In the genomic region with DNA sequence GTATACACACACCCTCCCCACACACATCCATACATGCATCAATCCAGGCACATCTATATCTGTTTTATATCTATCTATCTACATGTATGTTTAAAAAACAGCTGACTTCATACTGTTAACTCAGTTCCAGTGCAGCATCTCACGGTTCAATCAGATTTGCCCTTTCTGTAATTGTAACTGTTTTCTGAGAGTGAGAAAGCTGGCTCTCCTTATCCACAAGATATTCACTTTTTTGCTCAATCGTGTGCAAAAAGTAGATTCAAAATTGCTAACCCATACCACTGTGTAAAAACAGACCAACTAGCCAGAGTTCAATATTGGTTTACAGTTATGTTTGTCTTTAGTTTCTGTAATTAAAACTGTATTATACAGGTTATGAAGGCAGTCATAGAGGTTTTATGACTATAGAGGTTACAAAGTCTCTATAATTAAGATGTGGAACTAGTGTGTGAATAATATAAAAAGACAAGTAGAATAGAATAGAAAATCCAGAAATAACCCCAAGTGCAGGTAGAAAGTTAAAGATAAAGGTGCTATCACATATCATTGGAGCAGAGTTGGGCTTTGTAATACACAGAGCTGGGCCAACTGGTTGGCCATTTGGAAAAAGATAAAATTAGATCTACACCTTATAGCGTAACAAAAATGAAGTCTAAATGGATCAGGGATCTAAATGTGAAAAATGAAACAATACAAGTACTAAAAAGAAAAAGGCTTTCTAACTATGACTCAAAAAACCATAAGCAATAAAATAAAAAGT, we compare ENCODE assay signal across 9 cellular contexts. TPM values are rescaled to one million over a fixed set of nuclear protein-coding genes. Genes with fewer than 3 reads are reported as not detected.
A peak's percentile ranks its signal among the peaks of the same experiment; 100 is the strongest.
DNase-seq lines count a peak whose midpoint lies in the region; ATAC-seq, FAIRE-seq and TF ChIP-seq lines count a peak whose summit lies in the region.
"Had no signal": no experiment of that assay in that cellular context is flagged by ENCODE, and none has a peak within 500 bp of the region (broad histone marks: within the 10 kb centered on the region; RNA-seq: fewer than 3 reads in every experiment).

No MANE protein-coding gene starts in this region.

- peak overlapping the region; percentile 84 for H3K9ac ChIP-seq in astrocyte (ENCODE audit: low read length)
- peak overlapping the region; percentile 88 for H3K9ac ChIP-seq in HepG2 (ENCODE audit: insufficient read depth, low read depth, low read length)

- TF ChIP-seq RAD21 in HepG2 (CRISPR knock-in tag; IDR thresholded peaks at IDR 0.05): no peak

- H4K20me1 ChIP-seq in astrocyte (ENCODE audit: insufficient read depth, low read length) (no peaks in the 10 kb centered on the region), HepG2 (ENCODE audit: insufficient read depth, low read length) (no peaks in the 10 kb centered on the region)

- H3K9me3 ChIP-seq in astrocyte (ENCODE audit: insufficient read depth, low read depth, low read length) (peaks cover 3% of the 10 kb centered on the region), HepG2 (ENCODE audit: low read length) (peaks cover 6% of the 10 kb centered on the region), suprapubic skin (peaks cover 6% of the 10 kb centered on the region)

- no peaks in the 10 kb centered on the region for H3K27me3 Mint-ChIP-seq in activated CD4-positive, alpha-beta T cell treated with anti-CD3 and anti-CD28 coated beads for 36 hours
- no peaks in the 10 kb centered on the region for H3K27me3 Mint-ChIP-seq in astrocyte (ENCODE audit: low read depth, unreplicated experiment)

- TF ChIP-seq EP300 in HepG2 (IDR thresholded peaks at IDR 0.05; ENCODE audit: low read depth in 2 of 2, low read length in 2 of 2) (no peak), HepG2 (CRISPR knock-in tag; IDR thresholded peaks at IDR 0.05; ENCODE audit: borderline replicate concordance) (no peak), suprapubic skin (IDR thresholded peaks at IDR 0.05) (no peak)

- H3K27ac Mint-ChIP-seq in activated CD4-positive, alpha-beta T cell treated with anti-CD3 and anti-CD28 coated beads for 36 hours: no peak overlapping the region
- no peak overlapping the region for H3K27ac Mint-ChIP-seq in astrocyte (ENCODE audit: unreplicated experiment)

- peaks cover 11% of the 10 kb centered on the region for H3K4me1 ChIP-seq in astrocyte (ENCODE audit: insufficient read depth, low read length)
- peaks cover 23% of the 10 kb centered on the region for H3K4me1 ChIP-seq in HepG2 (ENCODE audit: insufficient read depth, low read length)
- H3K4me1 ChIP-seq in suprapubic skin: peaks cover 12% of the 10 kb centered on the region

- no peak for ATAC-seq in activated CD4-positive, alpha-beta T cell treated with anti-CD3 and anti-CD28 coated beads for 36 hours
- ATAC-seq in HepG2: no peak

- H3K79me2 ChIP-seq in astrocyte (ENCODE audit: insufficient read depth, low read length): peaks cover 4% of the 10 kb centered on the region
- H3K79me2 ChIP-seq in HepG2 (ENCODE audit: insufficient read depth, low read length): peaks cover 8% of the 10 kb centered on the region

- peak overlapping the region; percentile 6 for H3K4me3 Mint-ChIP-seq in activated CD4-positive, alpha-beta T cell treated with anti-CD3 and anti-CD28 coated beads for 36 hours
- peak overlapping the region; percentile 99 for H3K4me3 Mint-ChIP-seq in astrocyte (ENCODE audit: unreplicated experiment)

- peak overlapping the region; percentile 91 for H3K4me2 ChIP-seq in astrocyte (ENCODE audit: low read length)
- H3K4me2 ChIP-seq in HepG2 (ENCODE audit: low read depth, low read length): peak overlapping the region; percentile 81

- H3K4me3 ChIP-seq in astrocyte (ENCODE audit: insufficient read depth, low read depth, low read length) (peak overlapping the region; percentile 81), HepG2 (replicated peaks in 1 of 3; ENCODE audit: insufficient read depth in 1 of 3, low read depth in 2 of 3, low read length in 3 of 3) (peak overlapping the region; percentile 97 to 99 (median 98); a peak in 5 of 6 replicates), suprapubic skin (peak overlapping the region; percentile 72)

- CTCF ChIA-PET in activated CD4-positive, alpha-beta T cell treated with anti-CD3 and anti-CD28 coated beads for 36 hours (lab: Charles Lee): interaction anchor here (1.0 to 1.4 kb wide), 2 partner anchors 10 to 20 kb away, joined by 3 to 5 read pairs; partner anchors contain the start of gene MCF2L2
- CTCF ChIA-PET in HepG2 (lab: Yijun Ruan, JAX; ENCODE audit: low intra/inter-chr PET ratio, low total read pairs): no interaction called here

- in situ Hi-C loops in HepG2 (cut with HindIII; ENCODE audit: extremely low pct_ligation_motif_present, low pct_unique_long_range_greater_than_20kb): no loop called here

- intact Hi-C loops in activated CD4-positive, alpha-beta T cell treated with anti-CD3 and anti-CD28 coated beads for 36 hours (cut with DNase I, micrococcal nuclease): no loop called here
- intact Hi-C loops in HepG2 (cut with micrococcal nuclease; ENCODE audit: unreplicated experiment): no loop called here

- peak overlapping the region; percentile 99 for H2AFZ ChIP-seq in astrocyte (ENCODE audit: low read depth, low read length)
- no peak overlapping the region for H2AFZ ChIP-seq in HepG2 (ENCODE audit: low read length)

- TF ChIP-seq POLR2A in HepG2 (IDR thresholded peaks at IDR 0.05; ENCODE audit: insufficient read depth in 1 of 2, low read depth in 2 of 2, low read length in 2 of 2): no peak
- no peak for TF ChIP-seq POLR2A in suprapubic skin (IDR thresholded peaks at IDR 0.05)

- no peaks in the 10 kb centered on the region for H3K27me3 ChIP-seq in astrocyte (ENCODE audit: insufficient read depth, low read length)
- no peaks in the 10 kb centered on the region; a peak in 2 of 5 replicates for H3K27me3 ChIP-seq in HepG2 (ENCODE audit: control insufficient read depth in 1 of 2, insufficient read depth in 2 of 2, low read length in 2 of 2)
- no peaks in the 10 kb centered on the region for H3K27me3 ChIP-seq in suprapubic skin

- POLR2A ChIA-PET in activated CD4-positive, alpha-beta T cell treated with anti-CD3 and anti-CD28 coated beads for 36 hours (lab: Charles Lee): interaction anchor here (0.6 kb wide), 1 partner anchor 18 kb away, joined by 3 read pairs; no protein-coding TSS in a partner anchor
- POLR2A ChIA-PET in HepG2 (lab: Yijun Ruan, JAX): interaction anchor here (0.8 to 1.0 kb wide), 2 partner anchors 16 to 249 kb away, joined by 3 read pairs; partner anchors contain the start of gene YEATS2

- no peak for DNase-seq in activated CD4-positive, alpha-beta T cell treated with anti-CD3 and anti-CD28 coated beads for 36 hours
- no peak for DNase-seq in activated CD4-positive, alpha-beta T cell treated with anti-CD3 and anti-CD28 coated beads, Interleukin-2, amount 50 U/mL, for 4 hours
- no peak for DNase-seq in astrocyte (ENCODE audit: low read depth)
- no peak for DNase-seq in HepG2 (ENCODE audit: low spot score)
- DNase-seq in suprapubic skin (ENCODE audit: low spot score in 2 of 2): no peak
- DNase-seq in NCI-H82 treated with DMSO at 0.1 percent for 48 hours (lab: John Stamatoyannopoulos, UW; ENCODE audit: unreplicated experiment): no peak
- DNase-seq in stimulated activated CD4-positive, alpha-beta T cell treated with anti-CD3 and anti-CD28 coated beads, Interleukin-4, amount 100 ng/mL, for 4 hours: no peak
- no peak for DNase-seq in NOMO-1 (lab: John Stamatoyannopoulos, UW; ENCODE audit: unreplicated experiment in 2 of 2)

- H3K36me3 Mint-ChIP-seq in activated CD4-positive, alpha-beta T cell treated with anti-CD3 and anti-CD28 coated beads for 36 hours (ENCODE audit: low read depth): no peaks in the 10 kb centered on the region
- H3K36me3 Mint-ChIP-seq in astrocyte (ENCODE audit: low read depth, unreplicated experiment): peaks cover 2% of the 10 kb centered on the region

- H3K4me1 Mint-ChIP-seq in activated CD4-positive, alpha-beta T cell treated with anti-CD3 and anti-CD28 coated beads for 36 hours: peaks cover 9% of the 10 kb centered on the region
- H3K4me1 Mint-ChIP-seq in astrocyte (ENCODE audit: low read depth, unreplicated experiment): peaks cover 11% of the 10 kb centered on the region

- H3K36me3 ChIP-seq in astrocyte (ENCODE audit: insufficient read depth, low read length): no peaks in the 10 kb centered on the region
- peaks cover under 1 to 6% of the 10 kb centered on the region in 2 experiments; a peak in 1 of 5 replicates for H3K36me3 ChIP-seq in HepG2 (replicated peaks in 1 of 2; ENCODE audit: control insufficient read depth in 1 of 2, insufficient read depth in 2 of 2, low read length in 2 of 2)
- no peaks in the 10 kb centered on the region for H3K36me3 ChIP-seq in suprapubic skin

- no peak overlapping the region for H3K27ac ChIP-seq in astrocyte (ENCODE audit: low read depth, low read length)
- no peak overlapping the region for H3K27ac ChIP-seq in HepG2 (ENCODE audit: extremely low read length, insufficient read depth, low read length)
- H3K27ac ChIP-seq in suprapubic skin: no peak overlapping the region

- BruUV-seq in HepG2 (replicated peaks; lab: Mats Ljungman, UMichigan): no TSS peak

- H3K9me3 Mint-ChIP-seq in activated CD4-positive, alpha-beta T cell treated with anti-CD3 and anti-CD28 coated beads for 36 hours (ENCODE audit: low read depth): peaks cover 7% of the 10 kb centered on the region
- peaks cover 8% of the 10 kb centered on the region for H3K9me3 Mint-ChIP-seq in astrocyte (ENCODE audit: unreplicated experiment)

- no peak for FAIRE-seq in astrocyte (lab: Jason Lieb, UNC)
- FAIRE-seq in HepG2 (lab: Jason Lieb, UNC): no peak
- FAIRE-seq: urothelium cell line had no signal

- WGBS in HepG2 (ENCODE audit: low lambda C conversion rate): 63% methylated on average over 3 of the region's 3 CpGs
- WGBS in suprapubic skin: 69% methylated on average over 3 of the region's 3 CpGs

- TF ChIP-seq CTCF in astrocyte (IDR thresholded peaks at IDR 0.05; ENCODE audit: insufficient read depth, low read depth, low read length) (no peak), HepG2 (CRISPR knock-in tag; IDR thresholded peaks at IDR 0.05) (no peak), suprapubic skin (IDR thresholded peaks at IDR 0.05) (no peak)

RNA-seq across cellular contexts. Expression of gene MCF2L2, which starts 20.1 kb away (rescaled TPM):
- 1 to 10 TPM; 1.9 to 2.3 TPM for total RNA-seq in activated CD4-positive, alpha-beta T cell treated with anti-CD3 and anti-CD28 coated beads for 36 hours
- total RNA-seq in astrocyte (0.89 and 1.2 TPM in 2 replicates), HepG2 (2016; rRNA removed; fragmentation: Illumina TruSeq; extraction: Trizol) (not detected in 2 replicates), suprapubic skin (1 to 10 TPM in 1 of 4 donors, under 1 TPM in 3; 0.36 to 2.2 (median 0.64) TPM)
- not detected in 2 replicates for total RNA-seq in HepG2 (2016; cell fraction: cytosol; rRNA removed; fragmentation: Illumina TruSeq; extraction: Trizol; ENCODE audit: low read depth)
- total RNA-seq in HepG2 (2016; cell fraction: insoluble cytoplasmic fraction; rRNA removed; fragmentation: Illumina TruSeq; extraction: Trizol): not detected in 2 replicates
- not detected in 2 replicates for total RNA-seq in HepG2 (2016; cell fraction: membrane; rRNA removed; fragmentation: Illumina TruSeq; extraction: Trizol)
- total RNA-seq in HepG2 (2016; cell fraction: nucleus; rRNA removed; fragmentation: Illumina TruSeq; extraction: Trizol): 0.09 TPM in 1 of 2 replicates, not detected in the other
- polyA plus RNA-seq in HepG2 (2011; rRNA removed): not detected in 2 replicates
- not detected in 2 replicates for polyA plus RNA-seq in HepG2 (2011; cell fraction: cytosol; rRNA removed)
- 0.03 TPM in 1 of 2 replicates, not detected in the other for polyA plus RNA-seq in HepG2 (2011; cell fraction: nucleus; rRNA removed)
- polyA plus RNA-seq in HepG2 (2012): not detected in 2 replicates
- not detected in 2 replicates for polyA plus RNA-seq in HepG2 (2016; cell fraction: cytosol; fragmentation: Illumina TruSeq; extraction: Trizol; ENCODE audit: low read depth)
- polyA plus RNA-seq in HepG2 (2016; cell fraction: insoluble cytoplasmic fraction; fragmentation: Illumina TruSeq; extraction: Trizol; ENCODE audit: low read depth): not detected in 2 replicates
- polyA plus RNA-seq in HepG2 (2016; cell fraction: membrane; fragmentation: Illumina TruSeq; extraction: Trizol; ENCODE audit: low read depth): not detected in 2 replicates
- not detected in 2 replicates for polyA plus RNA-seq in HepG2 (2016; cell fraction: nucleus; fragmentation: Illumina TruSeq; extraction: Trizol; ENCODE audit: insufficient read depth, low read depth)
- polyA minus RNA-seq in HepG2 (2011; rRNA and poly(A)+ RNA removed; ENCODE audit: low replicate concordance): 0.02 and 0.23 TPM in 2 replicates
- not detected in 2 replicates for polyA minus RNA-seq in HepG2 (2011; cell fraction: cytosol; rRNA and poly(A)+ RNA removed)
- polyA minus RNA-seq in HepG2 (2011; cell fraction: nucleus; rRNA and poly(A)+ RNA removed): 0.37 TPM in 1 of 2 replicates, not detected in the other
